ENCODE assay signal across 8 cellular contexts in the genomic region with DNA sequence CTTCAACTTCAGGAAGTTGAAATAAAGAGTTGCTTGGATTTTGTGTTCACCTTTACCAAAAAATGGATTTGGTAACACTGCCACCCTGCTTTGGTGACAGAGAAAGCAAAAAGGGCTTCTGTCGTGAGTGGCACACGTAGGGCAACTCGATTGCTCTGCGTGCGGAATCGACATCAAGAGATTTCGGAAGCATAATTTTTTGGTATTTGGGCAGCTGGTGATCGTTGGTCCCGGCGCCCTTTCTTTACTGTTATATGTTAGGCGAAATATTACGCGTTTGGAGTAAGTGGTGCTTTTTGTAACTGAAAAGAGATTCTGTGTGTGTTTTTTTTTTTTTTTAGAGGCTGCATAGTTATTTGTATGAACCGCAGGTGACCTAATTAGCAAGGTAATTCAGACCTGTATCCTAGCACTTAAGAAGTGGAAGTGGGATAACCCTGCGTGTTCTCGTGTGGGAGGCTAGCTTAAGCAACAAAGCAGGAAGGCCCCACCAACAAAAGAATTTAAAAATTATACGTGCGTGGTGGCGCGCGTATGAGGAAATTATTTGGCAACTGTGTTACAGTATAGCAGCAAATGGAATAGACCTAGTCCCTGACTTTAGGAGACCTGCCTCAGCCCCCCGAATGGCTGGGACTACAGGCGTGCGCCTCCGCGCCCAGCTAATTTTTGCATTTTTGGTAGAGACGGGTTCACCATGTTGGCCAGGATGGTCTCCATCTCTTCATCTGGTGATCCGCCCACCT. TPM values are rescaled to one million over a fixed set of nuclear protein-coding genes. Genes with fewer than 3 reads are reported as not detected.
DNase-seq lines count a peak whose midpoint lies in the region; ATAC-seq and TF ChIP-seq lines count a peak whose summit lies in the region.

A gene (plus strand): TSS at position 108 of the 746 bp plus-strand sequence.

- peak within 1 kb of the TSS; percentile 85; the same call in 1 of the 2 replicates for H2AFZ ChIP-seq in OCI-LY3 (ENCODE audit: low read depth, low read length)

- peak within 1 kb of the TSS; percentile 84 for H3K4me3 ChIP-seq in OCI-LY3 (ENCODE audit: low read length)
- H3K4me3 ChIP-seq in epithelial cell of proximal tubule (ENCODE audit: low read depth, low read length) = peak within 1 kb of the TSS; percentile 65

- peak within 1 kb of the TSS; percentile 84 for H3K9ac ChIP-seq in OCI-LY3 (ENCODE audit: low read length)

- ATAC-seq in GM21528 (IDR thresholded peaks at IDR 0.05; ENCODE audit: low FRiP score, unreplicated experiment) = peak; percentile 75

- peaks cover 15% of the 10 kb centered on the region for H3K4me1 ChIP-seq in OCI-LY3 (ENCODE audit: low read length)

- peak within 1 kb of the TSS; percentile 85 for H3K27ac ChIP-seq in OCI-LY3 (ENCODE audit: low read length)

- DNase-seq in DMS153 (lab: John Stamatoyannopoulos, UW) = peak; percentile 100
- peak; percentile 48 for DNase-seq in HuH-7.5 (ENCODE audit: low spot score)
- peak; percentile 87 for DNase-seq in activated T-cell treated with anti-CD3 and anti-CD28 coated beads for 24 hours (ENCODE audit: low read depth)
- peak; percentile 97 for DNase-seq in epithelial cell of proximal tubule (ENCODE audit: low read depth)
- peak; percentile 91 for DNase-seq in mucosa of gallbladder (ENCODE audit: low spot score)
- peak; percentile 71 for DNase-seq in stimulated activated CD8-positive, alpha-beta memory T cell treated with anti-CD3 and anti-CD28 coated beads, Interleukin-4, amount 100 ng/mL, for 24 hours (ENCODE audit: low read depth)

- H3K4me2 ChIP-seq in OCI-LY3 (ENCODE audit: low read length) = peak within 1 kb of the TSS; percentile 90

- no peaks in the 10 kb centered on the region for H3K27me3 ChIP-seq in OCI-LY3 (ENCODE audit: low read depth, low read length)

- peaks cover 10% of the 10 kb centered on the region for H3K79me2 ChIP-seq in OCI-LY3 (ENCODE audit: low read length)

- H3K36me3 ChIP-seq in OCI-LY3 (replicated peaks; ENCODE audit: low read depth, low read length) = no peaks in the 10 kb centered on the region

- TF ChIP-seq CTCF in OCI-LY3 (IDR thresholded peaks at IDR 0.05; ENCODE audit: low read depth, low read length) = no peak
- no peak for TF ChIP-seq CTCF in epithelial cell of proximal tubule (conservative IDR thresholded peaks at IDR 0.05; ENCODE audit: low read depth, low read length)

- H3K9me3 ChIP-seq in OCI-LY3 (ENCODE audit: insufficient read depth, low read length) = no peaks in the 10 kb centered on the region

- no peaks in the 10 kb centered on the region for H4K20me1 ChIP-seq in OCI-LY3 (ENCODE audit: insufficient read depth, low read length)

RNA-seq across cellular contexts. Expression of the gene that starts here (rescaled TPM):
- total RNA-seq in epithelial cell of proximal tubule (not detected in 2 replicates), mucosa of gallbladder (not detected)

Comparison
In these comparisons a context has a peak if more than half of its experiments do, and no peak if none do; other contexts are left out.
1. Peak in every context shown above with its lines: DNase-seq, ATAC-seq, H3K4me3 ChIP-seq and H3K27ac ChIP-seq.
2. Peak in DNase-seq and H3K4me3 ChIP-seq in epithelial cell of proximal tubule; RNA of the gene not detected or under 1 TPM.
3. Peak in DNase-seq in mucosa of gallbladder; RNA of the gene not detected or under 1 TPM.
4. DNase-seq: peak in every context shown above with its lines; median percentile 100 in DMS153; 97 in epithelial cell of proximal tubule; 91 in mucosa of gallbladder; 87 in activated T-cell treated with anti-CD3 and anti-CD28 coated beads for 24 hours; 71 in stimulated activated CD8-positive, alpha-beta memory T cell treated with anti-CD3 and anti-CD28 coated beads, Interleukin-4, amount 100 ng/mL, for 24 hours; 48 in HuH-7.5.